Comparison of ENCODE assay signal across 8 cellular contexts in the genomic region with DNA sequence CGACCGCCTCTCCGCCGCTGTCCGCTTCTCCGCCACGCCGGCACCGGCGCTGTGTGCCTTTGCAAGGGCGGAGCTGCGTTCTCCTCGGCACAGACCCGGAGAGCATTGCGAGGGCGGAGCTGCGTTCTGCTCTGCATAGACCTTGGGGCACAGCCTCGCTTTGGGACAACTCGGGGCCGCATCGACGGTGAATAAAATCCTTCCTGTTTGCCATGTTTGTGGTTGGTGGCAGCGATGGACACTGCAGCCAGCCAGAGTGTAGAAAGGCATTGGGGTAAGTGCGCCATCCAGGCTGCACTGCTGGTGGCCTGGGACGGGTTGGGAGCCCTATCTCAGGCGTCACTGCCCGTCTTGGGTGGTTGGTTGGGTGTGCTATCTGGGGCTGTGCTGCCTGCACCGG.
A peak's percentile ranks its signal among the peaks of the same experiment; 100 is the strongest.
DNase-seq lines count a peak whose midpoint lies in the region; ATAC-seq and TF ChIP-seq lines count a peak whose summit lies in the region.
"Not testable (repeated sequence)": the region's sequence is repeated elsewhere in the genome, so short reads cannot be mapped to it uniquely, and the experiment has no call there.

No MANE protein-coding gene starts in this region.

- H3K4me3 Mint-ChIP-seq in T-helper 17 cell (peak overlapping the region; percentile 41), chondrocyte (ENCODE audit: unreplicated experiment) (peak overlapping the region; percentile 76)
- H3K4me3 Mint-ChIP-seq in activated T-helper 2 cell treated with anti-CD3 and anti-CD28 coated beads, Interferon-gamma antibody, Interleukin-2, Interleukin-4, amounts not matched to agents 10 μg/mL and 5 μg/mL and 100 μg/mL, durations not matched to agents 14 hours and 24 hours and 36 hours (ENCODE audit: low read depth) = peak overlapping the region; percentile 65
- H3K4me3 Mint-ChIP-seq in stimulated activated memory B cell treated with anti-CD40 and anti-IgM and Interleukin-4, amounts not matched to agents 10 μg/mL and 1 μg/mL and 100 μg/mL, for 72 hours = peak overlapping the region; percentile 78

- not testable (repeated sequence) for H3K27ac ChIP-seq in neural cell (ENCODE audit: low read length)

- not testable (repeated sequence) for H3K4me1 Mint-ChIP-seq in T-helper 17 cell; activated T-helper 2 cell treated with anti-CD3 and anti-CD28 coated beads, Interferon-gamma antibody, Interleukin-2, Interleukin-4, amounts not matched to agents 10 μg/mL and 5 μg/mL and 100 μg/mL, durations not matched to agents 14 hours and 24 hours and 36 hours (ENCODE audit: low read depth); chondrocyte (ENCODE audit: low read depth); stimulated activated memory B cell treated with anti-CD40 and anti-IgM and Interleukin-4, amounts not matched to agents 10 μg/mL and 1 μg/mL and 100 μg/mL, for 72 hours

- intact Hi-C loops in activated T-helper 2 cell treated with anti-CD3 and anti-CD28 coated beads, Interferon-gamma antibody, Interleukin-2, Interleukin-4, amounts not matched to agents 10 μg/mL and 5 μg/mL and 100 μg/mL, durations not matched to agents 14 hours and 24 hours and 36 hours (cut with micrococcal nuclease) = not testable (repeated sequence)

- ATAC-seq in T-helper 17 cell; stimulated activated memory B cell treated with anti-CD40 and anti-IgM and Interleukin-4, amounts not matched to agents 10 μg/mL and 1 μg/mL and 100 μg/mL, for 72 hours: not testable (repeated sequence)

- not testable (repeated sequence) for H4K20me1 ChIP-seq in neural cell (ENCODE audit: insufficient read depth)

- TF ChIP-seq RAD21 in neural cell (conservative IDR thresholded peaks at IDR 0.05) = peak; percentile 13

- not testable (repeated sequence) for TF ChIP-seq CTCF in chondrocyte (IDR thresholded peaks at IDR 0.05); fibroblast of villous mesenchyme (IDR thresholded peaks at IDR 0.05; ENCODE audit: insufficient read depth, low read depth, low read length)
- TF ChIP-seq CTCF in neural cell (IDR thresholded peaks at IDR 0.05; ENCODE audit: poor library complexity, severe bottlenecking) = peak; percentile 24

- H3K27me3 Mint-ChIP-seq in T-helper 17 cell; activated T-helper 2 cell treated with anti-CD3 and anti-CD28 coated beads, Interferon-gamma antibody, Interleukin-2, Interleukin-4, amounts not matched to agents 10 μg/mL and 5 μg/mL and 100 μg/mL, durations not matched to agents 14 hours and 24 hours and 36 hours (ENCODE audit: low read depth); chondrocyte (ENCODE audit: low read depth); stimulated activated memory B cell treated with anti-CD40 and anti-IgM and Interleukin-4, amounts not matched to agents 10 μg/mL and 1 μg/mL and 100 μg/mL, for 72 hours: not testable (repeated sequence)

- H3F3A ChIP-seq in neural cell (ENCODE audit: insufficient read depth, low read length, poor library complexity, severe bottlenecking) = not testable (repeated sequence)

- H3K79me2 ChIP-seq in neural cell (replicated peaks; ENCODE audit: insufficient read depth, low read length) = not testable (repeated sequence)

- H3K9me3 ChIP-seq in T-helper 17 cell (ENCODE audit: control insufficient read depth, low read length, poor library complexity, severe bottlenecking); neural cell (ENCODE audit: low read length): not testable (repeated sequence)

- not testable (repeated sequence) for H3K9ac ChIP-seq in neural cell (ENCODE audit: low read length)

- TF ChIP-seq EP300 in neural cell (conservative IDR thresholded peaks at IDR 0.05; ENCODE audit: poor library complexity, severe bottlenecking) = not testable (repeated sequence)

- H2AFZ ChIP-seq in neural cell (ENCODE audit: low read depth, low read length) = not testable (repeated sequence)

- H3K4me3 ChIP-seq in H7 (ENCODE audit: insufficient read depth, low read depth, low read length) (peak overlapping the region; percentile 26), fibroblast of villous mesenchyme (ENCODE audit: low read depth, low read length) (peak overlapping the region; percentile 53), neural cell (ENCODE audit: low read length) (peak overlapping the region; percentile 53)

- not testable (repeated sequence) for H3K27me3 ChIP-seq in H7 (ENCODE audit: control insufficient read depth, insufficient read depth, low read length); neural cell (ENCODE audit: insufficient read depth, low read depth, low read length)

- H3K36me3 Mint-ChIP-seq in T-helper 17 cell (ENCODE audit: low read depth); activated T-helper 2 cell treated with anti-CD3 and anti-CD28 coated beads, Interferon-gamma antibody, Interleukin-2, Interleukin-4, amounts not matched to agents 10 μg/mL and 5 μg/mL and 100 μg/mL, durations not matched to agents 14 hours and 24 hours and 36 hours (ENCODE audit: low read depth); chondrocyte (ENCODE audit: low read depth); stimulated activated memory B cell treated with anti-CD40 and anti-IgM and Interleukin-4, amounts not matched to agents 10 μg/mL and 1 μg/mL and 100 μg/mL, for 72 hours: not testable (repeated sequence)

- H3K9me3 Mint-ChIP-seq in activated T-helper 2 cell treated with anti-CD3 and anti-CD28 coated beads, Interferon-gamma antibody, Interleukin-2, Interleukin-4, amounts not matched to agents 10 μg/mL and 5 μg/mL and 100 μg/mL, durations not matched to agents 14 hours and 24 hours and 36 hours; chondrocyte (ENCODE audit: low read depth); stimulated activated memory B cell treated with anti-CD40 and anti-IgM and Interleukin-4, amounts not matched to agents 10 μg/mL and 1 μg/mL and 100 μg/mL, for 72 hours: not testable (repeated sequence)

- H3K36me3 ChIP-seq in H7 (replicated peaks; ENCODE audit: control insufficient read depth, insufficient read depth, low read length); neural cell (ENCODE audit: insufficient read depth, low read length): not testable (repeated sequence)

- H3K4me2 ChIP-seq in neural cell (ENCODE audit: low read length) = not testable (repeated sequence)

- DNase-seq in H7; T-helper 17 cell; activated T-helper 2 cell treated with anti-CD3 and anti-CD28 coated beads, Interferon-gamma antibody, Interleukin-2, Interleukin-4, amounts not matched to agents 10 μg/mL and 5 μg/mL and 100 μg/mL, durations not matched to agents 14 hours and 24 hours and 36 hours (ENCODE audit: low spot score); chondrocyte (ENCODE audit: low spot score): not testable (repeated sequence)
- DNase-seq in fibroblast of villous mesenchyme (ENCODE audit: low read depth) (peak; percentile 21), islet precursor cell (peak; percentile 48)

- H3K9me2 ChIP-seq in neural cell (ENCODE audit: insufficient read depth, low read length) = not testable (repeated sequence)

- H3K27ac Mint-ChIP-seq in T-helper 17 cell; activated T-helper 2 cell treated with anti-CD3 and anti-CD28 coated beads, Interferon-gamma antibody, Interleukin-2, Interleukin-4, amounts not matched to agents 10 μg/mL and 5 μg/mL and 100 μg/mL, durations not matched to agents 14 hours and 24 hours and 36 hours; stimulated activated memory B cell treated with anti-CD40 and anti-IgM and Interleukin-4, amounts not matched to agents 10 μg/mL and 1 μg/mL and 100 μg/mL, for 72 hours: not testable (repeated sequence)
- peak overlapping the region; percentile 74 for H3K27ac Mint-ChIP-seq in chondrocyte (ENCODE audit: unreplicated experiment)
